In the genomic region with DNA sequence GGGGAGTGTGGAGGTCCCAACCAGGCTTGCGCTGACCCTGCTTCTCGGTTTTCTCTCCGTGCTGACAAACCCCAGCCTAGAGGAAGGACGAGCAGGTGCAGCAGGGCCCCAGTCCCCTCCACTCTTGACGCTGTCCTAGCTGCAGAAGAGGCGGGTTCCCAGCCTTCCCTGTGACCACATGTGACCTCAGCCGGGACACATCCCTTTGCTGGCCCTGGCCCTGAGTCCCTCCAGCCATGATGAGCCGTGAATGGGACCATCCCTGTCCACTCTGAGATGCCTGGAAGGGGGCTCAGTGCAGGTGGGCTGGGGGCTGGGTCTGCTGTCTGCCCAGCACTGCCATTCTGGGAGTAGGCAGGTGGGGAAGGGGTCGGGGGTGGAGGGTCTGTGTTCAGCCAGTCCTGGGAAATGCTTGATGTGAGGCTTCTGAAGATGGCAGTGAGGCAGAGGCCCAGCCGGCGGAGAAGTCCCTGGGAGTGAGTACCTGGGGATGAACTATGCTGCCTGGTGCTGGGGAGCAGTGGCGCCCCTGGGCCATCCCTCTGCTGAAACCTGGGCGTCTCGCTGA, we compare ENCODE assay signal across 9 cellular contexts. TPM values are rescaled to one million over a fixed set of nuclear protein-coding genes. Genes with fewer than 3 reads are reported as not detected.
DNase-seq lines count a peak whose midpoint lies in the region; ATAC-seq and TF ChIP-seq lines count a peak whose summit lies in the region.
"Had no signal": no experiment of that assay in that cellular context is flagged by ENCODE, and none has a peak within 500 bp of the region (broad histone marks: within the 10 kb centered on the region; RNA-seq: fewer than 3 reads in every experiment).

No MANE protein-coding gene starts in this region.

- TF ChIP-seq CTCF in RWPE2 (IDR thresholded peaks at IDR 0.05; ENCODE audit: poor library complexity, severe bottlenecking) (no peak), fibroblast of the aortic adventitia (IDR thresholded peaks at IDR 0.05; ENCODE audit: insufficient read depth, low read length) (no peak)

- H3K4me3 ChIP-seq in RWPE2 (ENCODE audit: severe bottlenecking) = peak overlapping the region; percentile 58
- H3K4me3 ChIP-seq in fibroblast of the aortic adventitia (ENCODE audit: low read depth, low read length) = peak overlapping the region; percentile 51
- H3K4me3 ChIP-seq in skin epidermis = peak overlapping the region in 2 of 7 experiments; percentile 45 to 55
- H3K4me3 ChIP-seq: cardiac muscle cell had no signal

- H3K27ac ChIP-seq in RWPE2 (ENCODE audit: poor library complexity, severe bottlenecking) = peak overlapping the region; percentile 99
- H3K27ac ChIP-seq in skin epidermis = peak overlapping the region in 19 of 21 experiments; percentile 17 to 95 (median 81)
- H3K27ac ChIP-seq in substantia nigra (ENCODE audit: low read depth, low read length, poor library complexity, severe bottlenecking) = no peak overlapping the region
- H3K27ac ChIP-seq: cardiac muscle cell had no signal

- ATAC-seq in RWPE2 (ENCODE audit: low read depth) = no peak; the same call in 2 of the 3 replicates

- no peaks in the 10 kb centered on the region for H3K9me3 Mint-ChIP-seq in T-helper 1 cell treated with Interleukin-12 subunit alpha and Interleukin-12 subunit beta and Interleukin-4 antibody, amounts not matched to agents 30 μg/mL and 1 μg/mL, for 36 hours

- no peaks in the 10 kb centered on the region for H3K9me3 ChIP-seq in RWPE2 (ENCODE audit: severe bottlenecking)

- H3K36me3 ChIP-seq in RWPE2 (ENCODE audit: low read depth) = no peaks in the 10 kb centered on the region
- H3K36me3 ChIP-seq: cardiac muscle cell had no signal

- peaks cover 32% of the 10 kb centered on the region for H3K4me1 Mint-ChIP-seq in T-helper 1 cell treated with Interleukin-12 subunit alpha and Interleukin-12 subunit beta and Interleukin-4 antibody, amounts not matched to agents 30 μg/mL and 1 μg/mL, for 36 hours (ENCODE audit: low read depth)

- H3K27me3 ChIP-seq in RWPE2 (ENCODE audit: insufficient read depth, poor library complexity, severe bottlenecking) = no peaks in the 10 kb centered on the region

- H3K36me3 Mint-ChIP-seq in T-helper 1 cell treated with Interleukin-12 subunit alpha and Interleukin-12 subunit beta and Interleukin-4 antibody, amounts not matched to agents 30 μg/mL and 1 μg/mL, for 36 hours (ENCODE audit: low read depth) = no peaks in the 10 kb centered on the region

- H3K4me1 ChIP-seq in RWPE2 (ENCODE audit: insufficient read depth, poor library complexity, severe bottlenecking) = peaks cover 22% of the 10 kb centered on the region

- H3K27ac Mint-ChIP-seq in T-helper 1 cell treated with Interleukin-12 subunit alpha and Interleukin-12 subunit beta and Interleukin-4 antibody, amounts not matched to agents 30 μg/mL and 1 μg/mL, for 36 hours = no peak overlapping the region

- peak overlapping the region; percentile 76 for H3K4me3 Mint-ChIP-seq in T-helper 1 cell treated with Interleukin-12 subunit alpha and Interleukin-12 subunit beta and Interleukin-4 antibody, amounts not matched to agents 30 μg/mL and 1 μg/mL, for 36 hours

- DNase-seq in T-helper 1 cell (no peak), RWPE2 (ENCODE audit: low spot score) (no peak), fibroblast of the aortic adventitia (ENCODE audit: low read depth) (no peak), cortex of kidney (lab: John Stamatoyannopoulos, UW) (no peak), NCI-H82 (lab: John Stamatoyannopoulos, UW) (no peak), substantia nigra (lab: John Stamatoyannopoulos, UW) (no peak)

- H3K27me3 Mint-ChIP-seq in T-helper 1 cell treated with Interleukin-12 subunit alpha and Interleukin-12 subunit beta and Interleukin-4 antibody, amounts not matched to agents 30 μg/mL and 1 μg/mL, for 36 hours (ENCODE audit: low read depth) = peaks cover 24% of the 10 kb centered on the region

RNA-seq across cellular contexts. Expression of gene TUBB3, which starts 1.9 kb away (rescaled TPM):
- 42.3 and 299 TPM in 2 replicates for total RNA-seq in fibroblast of the aortic adventitia (ENCODE audit: low replicate concordance)

RNA-seq across cellular contexts. Expression of gene MC1R, which starts 2.6 kb away (rescaled TPM):
- 5.2 and 8.1 TPM in 2 replicates for total RNA-seq in fibroblast of the aortic adventitia (ENCODE audit: low replicate concordance)

RNA-seq across cellular contexts. Expression of gene DEF8, which starts 27.3 kb away (rescaled TPM):
- total RNA-seq in fibroblast of the aortic adventitia (ENCODE audit: low replicate concordance) = 56.9 and 111 TPM in 2 replicates

RNA-seq across cellular contexts. Expression of gene TCF25, which starts 47.8 kb away (rescaled TPM):
- total RNA-seq in fibroblast of the aortic adventitia (ENCODE audit: low replicate concordance) = 163 and 417 TPM in 2 replicates
